In genomic region chr3:16536344-16536663, GRCh38 we compare ENCODE assay signal across 21 cellular contexts. TPM values are rescaled to one million over a fixed set of nuclear protein-coding genes. Genes with fewer than 3 reads are reported as not detected.
A peak's percentile ranks its signal among the peaks of the same experiment; 100 is the strongest.
DNase-seq lines count a peak whose midpoint lies in the region; ATAC-seq, FAIRE-seq and TF ChIP-seq lines count a peak whose summit lies in the region.
"Had no signal": no experiment of that assay in that cellular context is flagged by ENCODE, and none has a peak within 500 bp of the region (broad histone marks: within the 10 kb centered on the region; RNA-seq: fewer than 3 reads in every experiment).

No MANE protein-coding gene starts in this region.

- no peak overlapping the region for H2BK20ac ChIP-seq in H1 (ENCODE audit: low read length)

- peak overlapping the region in 2 of 7 donors; percentile 17 to 27 for H3K27ac Mint-ChIP-seq in CD14-positive monocyte
- no peak overlapping the region for H3K27ac Mint-ChIP-seq in activated CD8-positive, alpha-beta T cell treated with anti-CD3 and anti-CD28 coated beads for 36 hours

- H3K4ac ChIP-seq in H1 (replicated peaks; ENCODE audit: insufficient read length, low read depth, low read length) (no peak overlapping the region), trophoblast cell (ENCODE audit: low read depth, low read length) (no peak overlapping the region)

- H3K9ac ChIP-seq in HUES64 (ENCODE audit: low read depth, low read length) (no peak overlapping the region), H1 (replicated peaks in 1 of 4; ENCODE audit: extremely low read depth in 1 of 4, low read depth in 3 of 4, low read length in 3 of 4) (no peak overlapping the region), trophoblast cell (ENCODE audit: low read length) (no peak overlapping the region), PC-3 (ENCODE audit: low read length) (no peak overlapping the region)

- H3K4me1 Mint-ChIP-seq in CD14-positive monocyte, result peaks cover 6% of the 10 kb centered on the region
- no peaks in the 10 kb centered on the region for H3K4me1 Mint-ChIP-seq in activated CD8-positive, alpha-beta T cell treated with anti-CD3 and anti-CD28 coated beads for 36 hours (ENCODE audit: low read depth)
- H3K4me1 Mint-ChIP-seq: CD4-positive, alpha-beta memory T cell had no signal

- 98% methylated on average over 4 of the region's 4 CpGs for WGBS in HUES64
- 97% methylated on average over 4 of the region's 4 CpGs; no CpG with 5 or more reads in 1 of the 2 experiments for WGBS in H1 (ENCODE audit: extremely low coverage in 1 of 2, insufficient coverage in 1 of 2, insufficient read length in 1 of 2, insufficient replicate concordance in 2 of 2, low coverage in 1 of 2, low lambda C conversion rate in 2 of 2, missing lambda C conversion rate in 1 of 2), 2 experiments
- no CpG with 5 or more reads among the region's 4 CpGs for WGBS in trophoblast cell (ENCODE audit: extremely low coverage, insufficient coverage, insufficient read length)

- H3K9me3 ChIP-seq in HUES64 (ENCODE audit: insufficient read depth, low read depth, low read length) (no peaks in the 10 kb centered on the region), H1 (ENCODE audit: insufficient read depth in 2 of 2, low read depth in 1 of 2, low read length in 1 of 2) (no peaks in the 10 kb centered on the region), trophoblast cell (ENCODE audit: insufficient read depth, low read depth, low read length) (no peaks in the 10 kb centered on the region), WERI-Rb-1 (ENCODE audit: severe bottlenecking) (no peaks in the 10 kb centered on the region), PC-3 (ENCODE audit: low read length) (no peaks in the 10 kb centered on the region)

- no peak for ATAC-seq in activated CD8-positive, alpha-beta T cell treated with anti-CD3 and anti-CD28 coated beads for 36 hours
- no peak for ATAC-seq in PC-3

- H3K23ac ChIP-seq in H1 (ENCODE audit: insufficient read length) (no peak overlapping the region), trophoblast cell (ENCODE audit: low read length) (no peak overlapping the region)

- no peak overlapping the region for H3K56ac ChIP-seq in H1 (replicated peaks; ENCODE audit: insufficient read length, low read depth, low read length)

- peak overlapping the region; percentile 40; the same call in 1 of the 2 replicates for H2BK5ac ChIP-seq in H1 (ENCODE audit: low read depth, low read length)
- no peak overlapping the region for H2BK5ac ChIP-seq in trophoblast cell (ENCODE audit: low read depth, low read length, poor library complexity)

- H2AFZ ChIP-seq in H1 (ENCODE audit: low read length) (no peak overlapping the region), trophoblast cell (ENCODE audit: insufficient read depth, low read length, poor library complexity) (no peak overlapping the region), PC-3 (ENCODE audit: low read length) (no peak overlapping the region)

- H3K9me3 Mint-ChIP-seq in CD14-positive monocyte, result peaks cover 0 to 3% (median 1%) of the 10 kb centered on the region in 7 donors
- H3K9me3 Mint-ChIP-seq in activated CD8-positive, alpha-beta T cell treated with anti-CD3 and anti-CD28 coated beads for 36 hours, result no peaks in the 10 kb centered on the region

- H3K4me3 ChIP-seq in HUES64 (ENCODE audit: low read length), result no peak overlapping the region
- no peak overlapping the region for H3K4me3 ChIP-seq in H1 (ENCODE audit: extremely low read depth in 1 of 4, insufficient read depth in 2 of 4, low read depth in 3 of 4, low read length in 4 of 4)
- peak overlapping the region; percentile 37 for H3K4me3 ChIP-seq in trophoblast cell (ENCODE audit: low read depth, low read length)
- no peak overlapping the region for H3K4me3 ChIP-seq in WERI-Rb-1 (ENCODE audit: low read depth, low read length)
- no peak overlapping the region for H3K4me3 ChIP-seq in PC-3 (ENCODE audit: low read length)

- no peaks in the 10 kb centered on the region for H3K9me2 ChIP-seq in PC-3 (replicated peaks; ENCODE audit: low read length)

- no peak overlapping the region for H3K4me2 ChIP-seq in H1 (ENCODE audit: insufficient read depth in 1 of 2, low read depth in 2 of 2, low read length in 2 of 2)
- no peak overlapping the region for H3K4me2 ChIP-seq in trophoblast cell (ENCODE audit: low read length)
- no peak overlapping the region for H3K4me2 ChIP-seq in PC-3 (ENCODE audit: low read length)

- no peaks in the 10 kb centered on the region for H3K36me3 Mint-ChIP-seq in CD14-positive monocyte
- H3K36me3 Mint-ChIP-seq in activated CD8-positive, alpha-beta T cell treated with anti-CD3 and anti-CD28 coated beads for 36 hours (ENCODE audit: low read depth), result no peaks in the 10 kb centered on the region
- H3K36me3 Mint-ChIP-seq: CD4-positive, alpha-beta memory T cell had no signal

- H2BK12ac ChIP-seq in H1 (ENCODE audit: low read depth, low read length) (peak overlapping the region; percentile 44), trophoblast cell (ENCODE audit: low read length) (no peak overlapping the region)

- H3F3A ChIP-seq in PC-3 (ENCODE audit: low read length, unreplicated experiment), result no peaks in the 10 kb centered on the region

- H2BK15ac ChIP-seq in H1 (ENCODE audit: low read length), result no peak overlapping the region

- CTCF ChIA-PET in H1 (lab: Charles Lee; ENCODE audit: partially characterized antibody), result interaction anchor here (1.1 to 4.4 kb wide), 7 partner anchors 9 to 246 kb away, joined by 4 to 17 read pairs (median 8); no protein-coding TSS in a partner anchor
- CTCF ChIA-PET in activated CD8-positive, alpha-beta T cell treated with anti-CD3 and anti-CD28 coated beads for 36 hours (lab: Charles Lee), result interaction anchor here (1.4 to 2.3 kb wide), 5 partner anchors 9 to 269 kb away, joined by 3 to 6 read pairs (median 5); no protein-coding TSS in a partner anchor
- CTCF ChIA-PET in PC-3 (lab: Charles Lee), result no interaction called here

- peak overlapping the region; percentile 14 for H2BK120ac ChIP-seq in H1 (replicated peaks; ENCODE audit: low read depth, low read length)
- H2BK120ac ChIP-seq in trophoblast cell (ENCODE audit: insufficient read depth, low read length, poor library complexity), result no peak overlapping the region

- H3K36me3 ChIP-seq in HUES64 (ENCODE audit: insufficient read depth, low read length), result no peaks in the 10 kb centered on the region
- no peaks in the 10 kb centered on the region; a peak in 1 of 8 replicates for H3K36me3 ChIP-seq in H1 (ENCODE audit: control insufficient read depth in 2 of 4, insufficient read depth in 4 of 4, low read length in 3 of 4)
- H3K36me3 ChIP-seq in trophoblast cell (ENCODE audit: control insufficient read depth in 1 of 2, insufficient read depth in 2 of 2, low read length in 2 of 2), result no peaks in the 10 kb centered on the region
- no peaks in the 10 kb centered on the region for H3K36me3 ChIP-seq in WERI-Rb-1
- H3K36me3 ChIP-seq in PC-3 (ENCODE audit: low read depth, low read length), result no peaks in the 10 kb centered on the region

- no peak overlapping the region for H2AK5ac ChIP-seq in H1 (ENCODE audit: low read depth, low read length)
- no peak overlapping the region for H2AK5ac ChIP-seq in trophoblast cell (ENCODE audit: low read length)

- H4K8ac ChIP-seq in H1 (ENCODE audit: extremely low read depth, insufficient read depth, low read length) (no peak overlapping the region), trophoblast cell (ENCODE audit: low read depth, low read length) (no peak overlapping the region)

- no peak overlapping the region for H4K12ac ChIP-seq in trophoblast cell (ENCODE audit: low read depth, low read length)

- DNase-seq in CD14-positive monocyte (ENCODE audit: low spot score) (no peak), H1 (ENCODE audit: low read depth in 1 of 2, low spot score in 2 of 2) (no peak), trophoblast cell (no peak), WERI-Rb-1 (no peak), PC-3 (no peak), cerebellar cortex (ENCODE audit: low spot score) (no peak)
- DNase-seq in activated CD8-positive, alpha-beta T cell treated with anti-CD3 and anti-CD28 coated beads for 36 hours, result no peak
- DNase-seq: ACHN; CD4-positive, alpha-beta memory T cell; DND-41; GF-D8; GOT3; NCI-H1694; NCI-H2107; NCI-H226; NCI-H526 treated with DMSO at 0.1 percent for 48 hours; OCI-M1 had no signal

- H3K23me2 ChIP-seq in H1 (ENCODE audit: low read depth, low read length), result no peaks in the 10 kb centered on the region; the same call in 1 of the 2 replicates

- POLR2A ChIA-PET in H1 (lab: Charles Lee; ENCODE audit: partially characterized antibody) (interaction anchor here (1.1 kb wide), 1 partner anchor 8 kb away, joined by 4 read pairs; no protein-coding TSS in a partner anchor), PC-3 (lab: Charles Lee; ENCODE audit: unreplicated experiment) (no interaction called here)
- POLR2A ChIA-PET in activated CD8-positive, alpha-beta T cell treated with anti-CD3 and anti-CD28 coated beads for 36 hours (lab: Charles Lee), result interaction anchor here (1.0 to 1.9 kb wide), 2 partner anchors 24 to 231 kb away, joined by 4 to 6 read pairs; no protein-coding TSS in a partner anchor

- no peak for FAIRE-seq in H1 (lab: Jason Lieb, UNC)
- FAIRE-seq: D721Med had no signal

- TF ChIP-seq EP300 in H1 (IDR thresholded peaks at IDR 0.05; ENCODE audit: borderline replicate concordance in 1 of 2, low read depth in 2 of 2, low read length in 2 of 2), result no peak

- H3K4me3 Mint-ChIP-seq in CD14-positive monocyte, result peak overlapping the region; percentile 66 to 89
- no peak overlapping the region for H3K4me3 Mint-ChIP-seq in activated CD8-positive, alpha-beta T cell treated with anti-CD3 and anti-CD28 coated beads for 36 hours
- H3K4me3 Mint-ChIP-seq: CD4-positive, alpha-beta memory T cell had no signal

- no peak overlapping the region; the same call in 1 of the 2 replicates for H3K18ac ChIP-seq in H1 (ENCODE audit: extremely low read depth, low read length)
- no peak overlapping the region for H3K18ac ChIP-seq in trophoblast cell (ENCODE audit: low read length)

- H4K20me1 ChIP-seq in H1 (replicated peaks in 1 of 2; ENCODE audit: control insufficient read depth in 1 of 2, insufficient read depth in 2 of 2, low read length in 2 of 2) (no peaks in the 10 kb centered on the region), PC-3 (ENCODE audit: low read length) (no peaks in the 10 kb centered on the region)

- no peaks in the 10 kb centered on the region for H3K79me1 ChIP-seq in H1 (ENCODE audit: low read depth, low read length)
- no peaks in the 10 kb centered on the region for H3K79me1 ChIP-seq in trophoblast cell (ENCODE audit: low read length)

- H3K14ac ChIP-seq in H1 (ENCODE audit: insufficient read length) (no peak overlapping the region), trophoblast cell (ENCODE audit: low read length) (no peak overlapping the region)

- no peaks in the 10 kb centered on the region for H3K79me2 ChIP-seq in H1 (ENCODE audit: control insufficient read depth in 1 of 2, insufficient read depth in 2 of 2, low read length in 2 of 2)
- H3K79me2 ChIP-seq in trophoblast cell (ENCODE audit: control insufficient read depth, insufficient read depth, low read length, poor library complexity), result no peaks in the 10 kb centered on the region
- H3K79me2 ChIP-seq in PC-3 (ENCODE audit: low read length), result no peaks in the 10 kb centered on the region

- peaks cover under 1 to 6% (median 3%) of the 10 kb centered on the region in 3 donors for H3K27me3 Mint-ChIP-seq in CD14-positive monocyte (ENCODE audit: low read depth in 3 of 3)
- peaks cover 11% of the 10 kb centered on the region for H3K27me3 Mint-ChIP-seq in activated CD8-positive, alpha-beta T cell treated with anti-CD3 and anti-CD28 coated beads for 36 hours

- no peak for TF ChIP-seq POLR2A in H1 (IDR thresholded peaks at IDR 0.05; ENCODE audit: control extremely low read depth in 1 of 2, low read depth in 2 of 2, low read length in 2 of 2)

- no TSS peak for BruUV-seq in PC-3 (replicated peaks; lab: Mats Ljungman, UMichigan)

- H3K27ac ChIP-seq in HUES64 (ENCODE audit: low read depth, low read length), result peak overlapping the region; percentile 59; the same call in 1 of the 2 replicates
- no peak overlapping the region for H3K27ac ChIP-seq in H1 (ENCODE audit: low read depth, low read length)
- no peak overlapping the region for H3K27ac ChIP-seq in trophoblast cell (ENCODE audit: low read depth, low read length)
- no peak overlapping the region for H3K27ac ChIP-seq in WERI-Rb-1
- H3K27ac ChIP-seq in PC-3 (ENCODE audit: low read length), result no peak overlapping the region
- H3K27ac ChIP-seq: RWPE1 had no signal

- peak overlapping the region; percentile 18 for H4K5ac ChIP-seq in H1 (ENCODE audit: insufficient read length, low read depth, low read length)

- peaks cover 28% of the 10 kb centered on the region for H3K4me1 ChIP-seq in HUES64 (ENCODE audit: insufficient read depth, low read length)
- peaks cover 0 to 14% (median 5%) of the 10 kb centered on the region in 4 experiments; a peak in 4 of 7 replicates for H3K4me1 ChIP-seq in H1 (replicated peaks in 1 of 4; ENCODE audit: control insufficient read depth in 3 of 4, insufficient read depth in 4 of 4, low read length in 3 of 4)
- no peaks in the 10 kb centered on the region for H3K4me1 ChIP-seq in trophoblast cell (ENCODE audit: control insufficient read depth in 1 of 2, insufficient read depth in 2 of 2, low read length in 2 of 2)
- H3K4me1 ChIP-seq in PC-3 (ENCODE audit: insufficient read depth, low read length), result no peaks in the 10 kb centered on the region

- H4K91ac ChIP-seq in H1 (replicated peaks; ENCODE audit: insufficient read length, low read length), result no peak overlapping the region
- H4K91ac ChIP-seq in trophoblast cell (ENCODE audit: low read depth, low read length), result no peak overlapping the region

- TF ChIP-seq RAD21 in H1 (IDR thresholded peaks at IDR 0.05 in 1 of 2, conservative IDR thresholded peaks at IDR 0.05 in 1 of 2; ENCODE audit: low read depth in 2 of 2, low read length in 2 of 2), result no peak

- intact Hi-C loops in CD14-positive monocyte (cut with micrococcal nuclease) (no loop called here), PC-3 (cut with micrococcal nuclease) (no loop called here)
- intact Hi-C loops in activated CD8-positive, alpha-beta T cell treated with anti-CD3 and anti-CD28 coated beads for 36 hours (cut with micrococcal nuclease), result no loop called here

- H3K27me3 ChIP-seq in HUES64 (ENCODE audit: insufficient read depth, low read length), result no peaks in the 10 kb centered on the region
- no peaks in the 10 kb centered on the region for H3K27me3 ChIP-seq in H1 (replicated peaks in 1 of 4; ENCODE audit: control insufficient read depth in 3 of 4, extremely low read depth in 1 of 4, insufficient read depth in 3 of 4, low read length in 3 of 4)
- no peaks in the 10 kb centered on the region for H3K27me3 ChIP-seq in trophoblast cell (ENCODE audit: insufficient read depth, low read length)
- H3K27me3 ChIP-seq in WERI-Rb-1 (ENCODE audit: insufficient read depth, low read depth, severe bottlenecking), result no peaks in the 10 kb centered on the region
- H3K27me3 ChIP-seq in PC-3 (ENCODE audit: low read length), result peaks cover 41% of the 10 kb centered on the region

- TF ChIP-seq CTCF in CD14-positive monocyte (IDR thresholded peaks at IDR 0.05) (no peak), H1 (IDR thresholded peaks at IDR 0.05; ENCODE audit: control extremely low read depth in 1 of 3, insufficient read depth in 1 of 3, low read depth in 1 of 3, low read length in 3 of 3) (no peak), WERI-Rb-1 (IDR thresholded peaks at IDR 0.05; ENCODE audit: low read depth, low read length) (no peak), PC-3 (conservative IDR thresholded peaks at IDR 0.05; ENCODE audit: low read depth, low read length) (no peak)
- no peak for TF ChIP-seq CTCF in activated CD8-positive, alpha-beta T cell treated with anti-CD3 and anti-CD28 coated beads for 36 hours (IDR thresholded peaks at IDR 0.05)

RNA-seq across cellular contexts. Expression of gene RFTN1, which starts 22.8 kb away (rescaled TPM):
- polyA plus RNA-seq in CD14-positive monocyte, result 10 to 100 TPM; 27.2 to 28.0 TPM
- polyA plus RNA-seq in HUES64 (2013, experiment 1 of 2), result 1.8 TPM
- 3.2 TPM for polyA plus RNA-seq in HUES64 (2013, experiment 2 of 2)
- total RNA-seq in H1 (2021; fragmentation: NEBNext Ultra II Directional; extraction: Animal tissue kit (Norgen Biotek cat#: 25700)), result 4.9 and 6.7 TPM in 2 replicates
- polyA plus RNA-seq in H1 (2011; rRNA removed), result 4.6 and 7.5 TPM in 2 replicates
- 5.5 TPM for polyA plus RNA-seq in H1 (2011; cell fraction: cytosol; rRNA removed)
- polyA plus RNA-seq in H1 (2011; cell fraction: nucleus; rRNA removed), result 6.8 TPM
- 3.2 to 4.3 TPM (median 4.0 TPM) in 4 replicates for polyA plus RNA-seq in H1 (2012, experiment 1 of 2)
- 2.0 TPM for polyA plus RNA-seq in H1 (2012, experiment 2 of 2)
- polyA plus RNA-seq in H1 (2013, experiment 1 of 2), result 5.8 TPM
- polyA plus RNA-seq in H1 (2013, experiment 2 of 2), result 4.9 TPM
- 4.3 and 4.7 TPM in 2 replicates for polyA minus RNA-seq in H1 (2011; rRNA and poly(A)+ RNA removed)
- 3.1 TPM for polyA minus RNA-seq in H1 (2011; cell fraction: cytosol; rRNA and poly(A)+ RNA removed)
- 5.8 TPM for polyA minus RNA-seq in H1 (2011; cell fraction: nucleus; rRNA and poly(A)+ RNA removed)
- 5.4 and 5.8 TPM in 2 replicates for polyA plus RNA-seq in trophoblast cell (2013)
- total RNA-seq in activated CD8-positive, alpha-beta T cell treated with anti-CD3 and anti-CD28 coated beads for 36 hours, result 100 to 1,000 TPM; 113 to 125 TPM
- total RNA-seq in PC-3 (2014; rRNA removed), result 9.7 and 12.3 TPM in 2 replicates
- total RNA-seq: HT-29 had no signal
